Comparison of ENCODE assay signal across 1 cellular context in the genomic region with DNA sequence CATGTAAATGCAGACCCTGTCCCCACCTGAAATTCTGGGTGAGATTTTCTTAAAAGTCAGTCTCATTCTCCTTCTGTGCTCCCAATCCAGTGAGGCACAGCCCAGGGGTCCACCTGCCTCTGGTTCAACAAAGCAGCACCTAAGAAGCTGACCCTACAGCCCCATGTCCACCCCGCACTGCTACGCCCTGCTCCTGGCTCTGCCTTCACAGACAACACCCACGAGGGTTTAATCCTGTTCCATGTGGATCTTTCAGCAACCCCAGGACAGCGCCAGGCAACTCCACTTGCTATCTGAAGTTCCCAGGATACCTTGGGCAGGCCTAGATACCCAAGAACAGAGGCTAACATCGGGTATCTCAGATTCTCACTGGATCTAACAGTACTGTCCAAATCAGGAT.
TF ChIP-seq lines count a peak whose summit lies in the region.

No MANE protein-coding gene starts in this region.

TF ChIP-seq in GM12878, 131 proteins besides CTCF, POLR2A, EP300 and RAD21:
- TF ChIP-seq, protein P1, sequence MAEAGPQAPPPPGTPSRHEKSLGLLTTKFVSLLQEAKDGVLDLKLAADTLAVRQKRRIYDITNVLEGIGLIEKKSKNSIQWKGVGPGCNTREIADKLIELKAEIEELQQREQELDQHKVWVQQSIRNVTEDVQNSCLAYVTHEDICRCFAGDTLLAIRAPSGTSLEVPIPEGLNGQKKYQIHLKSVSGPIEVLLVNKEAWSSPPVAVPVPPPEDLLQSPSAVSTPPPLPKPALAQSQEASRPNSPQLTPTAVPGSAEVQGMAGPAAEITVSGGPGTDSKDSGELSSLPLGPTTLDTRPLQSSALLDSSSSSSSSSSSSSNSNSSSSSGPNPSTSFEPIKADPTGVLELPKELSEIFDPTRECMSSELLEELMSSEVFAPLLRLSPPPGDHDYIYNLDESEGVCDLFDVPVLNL (IDR thresholded peaks at IDR 0.05; ENCODE audit: low read depth, low read length): no peak
- TF ChIP-seq CEBPB (IDR thresholded peaks at IDR 0.05; ENCODE audit: borderline replicate concordance in 1 of 2, low read depth in 2 of 2, low read length in 2 of 2): no peak
- no peak for TF ChIP-seq KLF5 (IDR thresholded peaks at IDR 0.05; ENCODE audit: partially characterized antibody)
- 0 out of 2 replicates have a peak, but pooled peaks have one; percentile 21 for TF ChIP-seq POLR2AphosphoS5 (IDR thresholded peaks at IDR 0.05; ENCODE audit: low read length)
